10 cellular contexts compared by ENCODE assay signal in the genomic region with DNA sequence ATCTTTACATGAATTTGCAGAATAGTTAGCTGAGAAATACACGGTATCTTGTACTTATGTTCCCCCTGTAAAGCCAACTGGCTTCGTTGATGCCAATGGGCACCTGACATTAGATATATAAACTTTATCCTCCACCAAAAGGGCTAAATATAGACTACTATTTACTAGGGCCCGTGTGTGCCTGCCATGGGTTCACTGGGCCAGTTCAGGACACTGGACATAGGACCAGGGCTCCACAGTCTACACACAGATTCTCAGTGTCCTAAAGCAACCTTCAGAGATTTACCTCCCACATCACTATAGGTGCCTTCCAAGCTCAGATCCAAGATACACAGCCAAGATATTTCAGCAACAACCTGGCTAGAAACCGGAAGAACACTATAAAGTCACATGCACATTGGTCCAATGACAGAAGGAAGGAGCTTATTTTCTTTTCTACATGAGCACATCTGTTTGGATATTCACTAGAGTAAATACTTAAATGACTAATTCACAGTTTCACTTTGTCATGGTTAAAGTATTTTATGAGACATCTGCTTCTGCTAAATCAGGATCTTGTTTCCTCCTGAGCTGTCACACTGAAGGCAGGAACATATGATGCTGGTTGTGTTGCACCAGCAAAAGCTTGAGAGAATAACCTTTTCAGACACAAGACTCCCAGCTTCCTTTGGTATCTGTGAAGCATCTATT.
DNase-seq lines count a peak whose midpoint lies in the region; ATAC-seq, FAIRE-seq and TF ChIP-seq lines count a peak whose summit lies in the region.
"Had no signal": no experiment of that assay in that cellular context is flagged by ENCODE, and none has a peak within 500 bp of the region (broad histone marks: within the 10 kb centered on the region; RNA-seq: fewer than 3 reads in every experiment).

No MANE protein-coding gene starts in this region.

- H3K4me1 ChIP-seq in right atrium auricular region (no peaks in the 10 kb centered on the region), GM12878 (ENCODE audit: control insufficient read depth, insufficient read depth, low read length) (peaks cover 6% of the 10 kb centered on the region), GM23338 (ENCODE audit: insufficient read depth) (no peaks in the 10 kb centered on the region), suprapubic skin (no peaks in the 10 kb centered on the region)

- in situ Hi-C loops in GM12878 (cut with MboI) = no loop called here

- H3K27me3 Mint-ChIP-seq in GM23338 (ENCODE audit: insufficient read depth, low read depth, poor library complexity) = no peaks in the 10 kb centered on the region
- peaks cover 14% of the 10 kb centered on the region for H3K27me3 Mint-ChIP-seq in activated CD4-positive, alpha-beta T cell treated with anti-CD3 and anti-CD28 coated beads, Interleukin-2, amount 10 ng/mL, durations not matched to agents 24 days and 14 days

- no peaks in the 10 kb centered on the region for H3K27me3 ChIP-seq in right atrium auricular region
- peaks cover 0 to 2% of the 10 kb centered on the region in 2 experiments; a peak in 2 of 4 replicates for H3K27me3 ChIP-seq in GM12878 (replicated peaks in 1 of 2; ENCODE audit: control insufficient read depth in 2 of 2, insufficient read depth in 2 of 2, low read length in 1 of 2)
- H3K27me3 ChIP-seq in GM23338 (ENCODE audit: insufficient read depth) = no peaks in the 10 kb centered on the region
- no peaks in the 10 kb centered on the region for H3K27me3 ChIP-seq in suprapubic skin

- POLR2A ChIA-PET in GM12878 (lab: Charles Lee) = interaction anchor here (0.5 to 2.4 kb wide), 6 partner anchors 9 to 161 kb away, joined by 3 to 10 read pairs (median 4); no protein-coding TSS in a partner anchor

- H3K4me3 Mint-ChIP-seq in GM23338 = no peak overlapping the region
- no peak overlapping the region for H3K4me3 Mint-ChIP-seq in activated CD4-positive, alpha-beta T cell treated with anti-CD3 and anti-CD28 coated beads, Interleukin-2, amount 10 ng/mL, durations not matched to agents 24 days and 14 days
- H3K4me3 Mint-ChIP-seq: activated B cell treated with CpG ODN at 0.5 μM for 24 hours; CD4-positive, CD25-positive, alpha-beta regulatory T cell had no signal

- intact Hi-C loops in Right ventricle myocardium inferior (cut with DNase I) = no loop called here
- intact Hi-C loops in GM12878 (cut with micrococcal nuclease; ENCODE audit: unreplicated experiment) = loop anchor here (5.0 kb wide), 1 partner anchor 92 kb away; no protein-coding TSS in a partner anchor
- intact Hi-C loops in activated CD4-positive, alpha-beta T cell treated with anti-CD3 and anti-CD28 coated beads, Interleukin-2, amount 10 ng/mL, durations not matched to agents 24 days and 14 days (cut with micrococcal nuclease) = no loop called here

- no peak overlapping the region for H3K27ac ChIP-seq in right atrium auricular region
- no peak overlapping the region for H3K27ac ChIP-seq in GM12878 (ENCODE audit: control insufficient read depth, insufficient read depth)
- no peak overlapping the region for H3K27ac ChIP-seq in GM23338 (ENCODE audit: low read depth)
- H3K27ac ChIP-seq in suprapubic skin = no peak overlapping the region

- no peaks in the 10 kb centered on the region for H3K9me3 Mint-ChIP-seq in GM23338
- no peaks in the 10 kb centered on the region for H3K9me3 Mint-ChIP-seq in activated CD4-positive, alpha-beta T cell treated with anti-CD3 and anti-CD28 coated beads, Interleukin-2, amount 10 ng/mL, durations not matched to agents 24 days and 14 days

- peak; percentile 41 for FAIRE-seq in GM12878 (lab: Jason Lieb, UNC)

- no peak for TF ChIP-seq CTCF in right atrium auricular region (IDR thresholded peaks at IDR 0.05)
- no peak for TF ChIP-seq CTCF in GM12878 (IDR thresholded peaks at IDR 0.05 in 2 of 3, conservative IDR thresholded peaks at IDR 0.05 in 1 of 3; ENCODE audit: control insufficient read depth in 2 of 3, extremely low read depth in 1 of 3, insufficient read depth in 1 of 3, low read depth in 3 of 3, low read length in 3 of 3)
- TF ChIP-seq CTCF in GM23338 (conservative IDR thresholded peaks at IDR 0.05; ENCODE audit: low read depth in 2 of 2) = no peak
- TF ChIP-seq CTCF in suprapubic skin (IDR thresholded peaks at IDR 0.05) = no peak

- H3K4me3 ChIP-seq in right atrium auricular region = no peak overlapping the region
- H3K4me3 ChIP-seq in GM12878 = no peak overlapping the region
- H3K4me3 ChIP-seq in GM23338 = no peak overlapping the region
- H3K4me3 ChIP-seq in suprapubic skin = no peak overlapping the region

- H3K9me2 ChIP-seq in GM23338 (ENCODE audit: insufficient read depth) = peaks cover 23% of the 10 kb centered on the region

- H3K36me3 ChIP-seq in right atrium auricular region = no peaks in the 10 kb centered on the region
- H3K36me3 ChIP-seq in GM12878 (ENCODE audit: control insufficient read depth in 2 of 2, insufficient read depth in 2 of 2, low read length in 1 of 2) = no peaks in the 10 kb centered on the region
- H3K36me3 ChIP-seq in GM23338 (ENCODE audit: insufficient read depth) = no peaks in the 10 kb centered on the region
- H3K36me3 ChIP-seq in suprapubic skin = no peaks in the 10 kb centered on the region

- no peak for TF ChIP-seq POLR2A in GM12878 (IDR thresholded peaks at IDR 0.05; ENCODE audit: low read depth, low read length)
- no peak for TF ChIP-seq POLR2A in suprapubic skin (IDR thresholded peaks at IDR 0.05)

- CTCF ChIA-PET in GM12878 (lab: Yijun Ruan, JAX) = interaction anchor here (1.0 to 1.8 kb wide), 9 partner anchors 8 to 103 kb away, joined by 3 to 6 read pairs (median 4); no protein-coding TSS in a partner anchor

- H3K4me1 Mint-ChIP-seq in GM23338 = peaks cover 5% of the 10 kb centered on the region; the same call in 1 of the 3 replicates
- H3K4me1 Mint-ChIP-seq in activated CD4-positive, alpha-beta T cell treated with anti-CD3 and anti-CD28 coated beads, Interleukin-2, amount 10 ng/mL, durations not matched to agents 24 days and 14 days = no peaks in the 10 kb centered on the region
- H3K4me1 Mint-ChIP-seq: activated B cell treated with CpG ODN at 0.5 μM for 24 hours; CD4-positive, CD25-positive, alpha-beta regulatory T cell had no signal

- H4K20me1 ChIP-seq in GM12878 (ENCODE audit: control insufficient read depth, insufficient read depth) (no peaks in the 10 kb centered on the region), GM23338 (replicated peaks; ENCODE audit: insufficient read depth) (no peaks in the 10 kb centered on the region)

- whole genome bisulfite sequencing in GM12878 (ENCODE audit: insufficient coverage, insufficient replicate concordance, low lambda C conversion rate, missing lambda C conversion rate) = 38% methylated on average over 4 of the region's 4 CpGs
- 67% methylated on average over 4 of the region's 4 CpGs for WGBS in suprapubic skin

- no peak for TF ChIP-seq RAD21 in GM12878 (IDR thresholded peaks at IDR 0.05; ENCODE audit: insufficient read depth, low read depth, low read length)

- ATAC-seq in Right ventricle myocardium inferior = peak; percentile 39
- ATAC-seq in HG03060 (IDR thresholded peaks at IDR 0.05; ENCODE audit: low read depth, unreplicated experiment) = peak; percentile 61
- peak; percentile 72 for ATAC-seq in GM12878
- ATAC-seq in GM23338 = no peak

- no peaks in the 10 kb centered on the region for H3K79me2 ChIP-seq in GM12878 (ENCODE audit: control insufficient read depth, insufficient read depth, low read length)
- no peaks in the 10 kb centered on the region for H3K79me2 ChIP-seq in GM23338 (replicated peaks; ENCODE audit: insufficient read depth)

- H3K27ac Mint-ChIP-seq in GM23338 = no peak overlapping the region; the same call in 1 of the 2 replicates
- no peak overlapping the region for H3K27ac Mint-ChIP-seq in activated CD4-positive, alpha-beta T cell treated with anti-CD3 and anti-CD28 coated beads, Interleukin-2, amount 10 ng/mL, durations not matched to agents 24 days and 14 days
- H3K27ac Mint-ChIP-seq: activated B cell treated with CpG ODN at 0.5 μM for 24 hours; CD4-positive, CD25-positive, alpha-beta regulatory T cell had no signal

- TF ChIP-seq EP300 in GM12878 (IDR thresholded peaks at IDR 0.05; ENCODE audit: borderline replicate concordance in 1 of 2, control insufficient read depth in 1 of 2, low read depth in 2 of 2, low read length in 2 of 2) (peak; percentile 47 to 64; a peak in 2 of 4 replicates), suprapubic skin (IDR thresholded peaks at IDR 0.05) (no peak)

- RAD21 ChIA-PET in GM12878 (lab: Charles Lee; ENCODE audit: unreplicated experiment) = interaction anchor here (0.7 to 2.6 kb wide), 14 partner anchors 9 to 104 kb away, joined by 3 to 18 read pairs (median 4); a partner anchor contains a TSS

- H3K9me3 ChIP-seq in right atrium auricular region (no peaks in the 10 kb centered on the region), GM12878 (replicated peaks; ENCODE audit: control insufficient read depth, insufficient read depth, low read length) (no peaks in the 10 kb centered on the region), suprapubic skin (no peaks in the 10 kb centered on the region)

- DNase-seq in Right ventricle myocardium inferior (ENCODE audit: missing footprints) (no peak), right atrium auricular region (ENCODE audit: low spot score) (no peak), GM12878 (ENCODE audit: low read depth, low spot score) (peak; percentile 36), superior temporal gyrus (ENCODE audit: extremely low spot score) (peak; percentile 58), GM23338 (ENCODE audit: low spot score) (no peak), suprapubic skin (ENCODE audit: low spot score in 2 of 2) (no peak)
- DNase-seq in activated CD4-positive, alpha-beta T cell treated with anti-CD3 and anti-CD28 coated beads, Interleukin-2, amount 10 ng/mL, durations not matched to agents 24 days and 14 days = no peak
- DNase-seq: activated B cell treated with CpG ODN at 0.5 μM for 24 hours had no signal

- H3K4me2 ChIP-seq in GM12878 (ENCODE audit: control insufficient read depth, insufficient read depth) = peak overlapping the region; percentile 12; the same call in 1 of the 2 replicates
- no peak overlapping the region for H3K4me2 ChIP-seq in GM23338

- no TSS peak for BruUV-seq in GM12878 (replicated peaks; lab: Mats Ljungman, UMichigan)

- H3F3A ChIP-seq in GM23338 (replicated peaks; ENCODE audit: low read depth) = no peaks in the 10 kb centered on the region

- H3K36me3 Mint-ChIP-seq in GM23338 (ENCODE audit: low read depth) = no peaks in the 10 kb centered on the region
- H3K36me3 Mint-ChIP-seq in activated CD4-positive, alpha-beta T cell treated with anti-CD3 and anti-CD28 coated beads, Interleukin-2, amount 10 ng/mL, durations not matched to agents 24 days and 14 days (ENCODE audit: low read depth) = no peaks in the 10 kb centered on the region
- H3K36me3 Mint-ChIP-seq: CD4-positive, CD25-positive, alpha-beta regulatory T cell had no signal

- peak overlapping the region; percentile 6; the same call in 1 of the 2 replicates for H2AFZ ChIP-seq in GM12878 (ENCODE audit: control insufficient read depth, low read depth, low read length)
- no peak overlapping the region for H2AFZ ChIP-seq in GM23338

- SMC1A ChIA-PET in GM12878 (lab: Charles Lee; ENCODE audit: uncharacterized antibody, unreplicated experiment) = interaction anchor here (0.8 to 3.7 kb wide), 20 partner anchors 9 to 257 kb away, joined by 3 to 38 read pairs (median 4); no protein-coding TSS in a partner anchor

- no peak overlapping the region for H3K9ac ChIP-seq in GM12878 (ENCODE audit: control insufficient read depth, insufficient read depth, low read length)

TF ChIP-seq in GM23338, 12 proteins besides CTCF, POLR2A, EP300 and RAD21 (continues in another document):
- no peak for TF ChIP-seq ZNF331 (CRISPR knock-in tag; IDR thresholded peaks at IDR 0.05; ENCODE audit: low read depth)

Comparison
In these comparisons a context has a peak if more than half of its experiments do, and no peak if none do; other contexts are left out.
1. DNase-seq: peak in GM12878 (single experiment) and superior temporal gyrus (single experiment); none in Right ventricle myocardium inferior (single experiment), right atrium auricular region (single experiment), GM23338 (single experiment), activated CD4-positive, alpha-beta T cell treated with anti-CD3 and anti-CD28 coated beads, Interleukin-2, amount 10 ng/mL, durations not matched to agents 24 days and 14 days (single experiment) and suprapubic skin (0 of 2).